15 cellular contexts compared by ENCODE assay signal in genomic region chr1:47771766-47772165, GRCh38.
DNase-seq lines count a peak whose midpoint lies in the region; ATAC-seq and TF ChIP-seq lines count a peak whose summit lies in the region.
"Had no signal": no experiment of that assay in that cellular context is flagged by ENCODE, and none has a peak within 500 bp of the region (broad histone marks: within the 10 kb centered on the region; RNA-seq: fewer than 3 reads in every experiment).

No MANE protein-coding gene starts in this region.

- H3K9me3 ChIP-seq in right cardiac atrium (ENCODE audit: control insufficient read depth, low read length) (no peaks in the 10 kb centered on the region), OCI-LY7 (ENCODE audit: low read length) (no peaks in the 10 kb centered on the region)

- no peak overlapping the region for H3K4me3 ChIP-seq in right cardiac atrium (ENCODE audit: low read length)
- no peak overlapping the region for H3K4me3 ChIP-seq in fibroblast of villous mesenchyme (ENCODE audit: low read depth, low read length)
- H3K4me3 ChIP-seq in OCI-LY7 (ENCODE audit: low read depth, low read length, poor library complexity, severe bottlenecking), result no peak overlapping the region
- H3K4me3 ChIP-seq: PC-9 had no signal

- ATAC-seq in right cardiac atrium (peak; percentile 19 to 29), Right ventricle myocardium superior (ENCODE audit: poor library complexity) (no peak)
- ATAC-seq in activated CD8-positive, alpha-beta memory T cell treated with anti-CD3 and anti-CD28 coated beads, Interleukin-2, amount 10 ng/mL, durations not matched to agents 7 days and 5 days, result no peak
- ATAC-seq: Right ventricle myocardium inferior, SK-N-SH treated with all-trans-retinoic acid at 6 μM for 48 hours had no signal

- H3K36me3 Mint-ChIP-seq in neural crest cell (ENCODE audit: low read depth), result no peaks in the 10 kb centered on the region
- H3K36me3 Mint-ChIP-seq in activated CD8-positive, alpha-beta memory T cell treated with anti-CD3 and anti-CD28 coated beads, Interleukin-2, amount 10 ng/mL, durations not matched to agents 7 days and 5 days, result no peaks in the 10 kb centered on the region
- H3K36me3 Mint-ChIP-seq: CD4-positive, CD25-positive, alpha-beta regulatory T cell had no signal

- TF ChIP-seq CTCF in fibroblast of villous mesenchyme (IDR thresholded peaks at IDR 0.05; ENCODE audit: insufficient read depth, low read depth, low read length) (no peak), neural crest cell (conservative IDR thresholded peaks at IDR 0.05) (no peak), OCI-LY7 (conservative IDR thresholded peaks at IDR 0.05; ENCODE audit: low read length) (no peak)

- no peak overlapping the region for H3K4me3 Mint-ChIP-seq in neural crest cell
- H3K4me3 Mint-ChIP-seq in activated CD8-positive, alpha-beta memory T cell treated with anti-CD3 and anti-CD28 coated beads, Interleukin-2, amount 10 ng/mL, durations not matched to agents 7 days and 5 days, result no peak overlapping the region
- H3K4me3 Mint-ChIP-seq: CD4-positive, CD25-positive, alpha-beta regulatory T cell had no signal

- H3K79me2 ChIP-seq in OCI-LY7 (ENCODE audit: insufficient read depth, low read depth, low read length), result no peaks in the 10 kb centered on the region

- 58% methylated on average over 11 of the region's 11 CpGs for WGBS in right cardiac atrium

- H3K9me2 ChIP-seq in OCI-LY7 (ENCODE audit: insufficient read depth, low read length), result no peaks in the 10 kb centered on the region

- BruUV-seq in OCI-LY7 (replicated peaks; lab: Mats Ljungman, UMichigan), result no TSS peak

- H3K4me1 ChIP-seq in right cardiac atrium (ENCODE audit: control insufficient read depth, insufficient read depth, low read length) (peaks cover 7% of the 10 kb centered on the region), OCI-LY7 (ENCODE audit: insufficient read depth, low read length, poor library complexity, severe bottlenecking) (no peaks in the 10 kb centered on the region)

- H3K27me3 Mint-ChIP-seq in neural crest cell (ENCODE audit: low read depth), result no peaks in the 10 kb centered on the region
- peaks cover 2% of the 10 kb centered on the region for H3K27me3 Mint-ChIP-seq in activated CD8-positive, alpha-beta memory T cell treated with anti-CD3 and anti-CD28 coated beads, Interleukin-2, amount 10 ng/mL, durations not matched to agents 7 days and 5 days
- H3K27me3 Mint-ChIP-seq: CD4-positive, CD25-positive, alpha-beta regulatory T cell had no signal

- H2AFZ ChIP-seq in OCI-LY7 (ENCODE audit: low read length), result no peak overlapping the region
- H2AFZ ChIP-seq: PC-9 had no signal

- H3K9me3 Mint-ChIP-seq in neural crest cell, result no peaks in the 10 kb centered on the region
- no peaks in the 10 kb centered on the region for H3K9me3 Mint-ChIP-seq in activated CD8-positive, alpha-beta memory T cell treated with anti-CD3 and anti-CD28 coated beads, Interleukin-2, amount 10 ng/mL, durations not matched to agents 7 days and 5 days (ENCODE audit: low read depth)
- H3K9me3 Mint-ChIP-seq: CD4-positive, CD25-positive, alpha-beta regulatory T cell had no signal

- DNase-seq in right cardiac atrium, result peak in 1 of 3 donors; percentile 65
- no peak for DNase-seq in Right ventricle myocardium superior
- peak; percentile 21 for DNase-seq in fibroblast of villous mesenchyme (ENCODE audit: low read depth)
- DNase-seq in neural crest cell (ENCODE audit: low read depth, low spot score), result no peak
- no peak for DNase-seq in OCI-LY7 (ENCODE audit: low spot score)
- DNase-seq in putamen (ENCODE audit: low spot score), result no peak
- DNase-seq in activated CD8-positive, alpha-beta memory T cell treated with anti-CD3 and anti-CD28 coated beads, Interleukin-2, amount 10 ng/mL, durations not matched to agents 7 days and 5 days, result no peak
- DNase-seq in DMS53 (lab: John Stamatoyannopoulos, UW), result no peak
- DNase-seq: CD4-positive, CD25-positive, alpha-beta regulatory T cell; GOT3; NCI-H187 treated with DMSO at 0.1 percent for 48 hours; NCI-H526 treated with DMSO at 0.1 percent for 48 hours; PC-9 had no signal

- POLR2A ChIA-PET in OCI-LY7 (lab: Charles Lee), result no interaction called here

- peaks cover 4% of the 10 kb centered on the region for H3K4me1 Mint-ChIP-seq in neural crest cell
- no peaks in the 10 kb centered on the region for H3K4me1 Mint-ChIP-seq in activated CD8-positive, alpha-beta memory T cell treated with anti-CD3 and anti-CD28 coated beads, Interleukin-2, amount 10 ng/mL, durations not matched to agents 7 days and 5 days
- H3K4me1 Mint-ChIP-seq: CD4-positive, CD25-positive, alpha-beta regulatory T cell had no signal

- H3K36me3 ChIP-seq in OCI-LY7 (ENCODE audit: insufficient read depth, low read length), result no peaks in the 10 kb centered on the region

- peak overlapping the region; percentile 69 for H3K27ac Mint-ChIP-seq in neural crest cell (ENCODE audit: unreplicated experiment)
- H3K27ac Mint-ChIP-seq in activated CD8-positive, alpha-beta memory T cell treated with anti-CD3 and anti-CD28 coated beads, Interleukin-2, amount 10 ng/mL, durations not matched to agents 7 days and 5 days, result no peak overlapping the region

- CTCF ChIA-PET in OCI-LY7 (lab: Charles Lee; ENCODE audit: unreplicated experiment), result no interaction called here
- CTCF ChIA-PET in activated CD8-positive, alpha-beta memory T cell treated with anti-CD3 and anti-CD28 coated beads, Interleukin-2, amount 10 ng/mL, durations not matched to agents 7 days and 5 days (lab: Charles Lee), result no interaction called here

- H4K20me1 ChIP-seq in OCI-LY7 (ENCODE audit: insufficient read depth, low read length), result no peaks in the 10 kb centered on the region

- no peaks in the 10 kb centered on the region for H3K27me3 ChIP-seq in right cardiac atrium (ENCODE audit: control insufficient read depth, insufficient read depth)

- H3K4me2 ChIP-seq in OCI-LY7 (ENCODE audit: low read length), result no peak overlapping the region
- H3K4me2 ChIP-seq: PC-9 had no signal

- intact Hi-C loops in right cardiac atrium (cut with DNase I) (no loop called here), Right ventricle myocardium superior (cut with DNase I) (no loop called here), OCI-LY7 (cut with micrococcal nuclease; ENCODE audit: unreplicated experiment) (no loop called here)

- H3K27ac ChIP-seq in right cardiac atrium (ENCODE audit: low read length) (no peak overlapping the region), OCI-LY7 (ENCODE audit: low read depth, low read length, poor library complexity, severe bottlenecking) (no peak overlapping the region)
- H3K27ac ChIP-seq: PC-9 had no signal

Comparison
In these comparisons a context has a peak if more than half of its experiments do, and no peak if none do; other contexts are left out.
1. ATAC-seq: peak in right cardiac atrium (2 of 2); none in Right ventricle myocardium superior (single experiment) and activated CD8-positive, alpha-beta memory T cell treated with anti-CD3 and anti-CD28 coated beads, Interleukin-2, amount 10 ng/mL, durations not matched to agents 7 days and 5 days (single experiment).